Comparison of ENCODE assay signal across 8 cellular contexts in the genomic region with DNA sequence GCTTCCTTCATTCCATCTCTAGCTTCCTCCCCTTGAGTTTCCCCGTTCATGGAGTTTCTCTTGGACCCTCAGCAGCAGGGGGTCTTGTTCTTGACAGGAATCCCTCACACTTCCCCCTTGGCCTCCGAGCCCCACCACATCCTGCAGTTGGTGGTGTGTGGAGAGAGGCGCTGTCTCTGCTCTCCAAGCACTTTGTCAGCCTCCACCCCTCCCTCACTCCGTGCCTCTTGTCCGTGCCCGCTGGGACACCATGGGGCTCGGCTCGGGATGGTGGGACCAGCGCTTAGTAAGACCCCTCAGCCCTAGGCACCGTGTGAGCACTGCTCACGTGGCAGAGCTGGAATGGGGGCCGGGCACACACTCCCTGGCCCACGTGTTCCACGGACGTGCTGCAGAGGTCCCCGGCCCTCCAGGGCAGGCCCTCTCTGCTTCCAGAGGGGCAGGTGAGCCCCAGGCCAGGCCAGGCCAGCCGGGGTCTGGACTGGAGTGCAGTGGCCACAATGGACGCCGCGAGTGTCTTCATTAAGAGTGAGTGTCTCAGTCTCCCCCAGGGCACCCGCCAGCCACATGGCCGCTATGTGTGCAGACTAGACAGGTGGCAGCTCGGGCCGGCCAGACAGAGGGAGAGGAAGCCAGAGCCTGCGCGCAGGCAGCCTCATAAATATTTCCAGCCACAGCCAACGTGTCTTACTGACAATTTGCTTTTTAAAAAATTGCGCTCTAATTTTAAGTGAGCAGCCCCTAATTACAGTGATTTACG.
DNase-seq lines count a peak whose midpoint lies in the region; ATAC-seq and TF ChIP-seq lines count a peak whose summit lies in the region.
"Not testable (repeated sequence)": the region's sequence is repeated elsewhere in the genome, so short reads cannot be mapped to it uniquely, and the experiment has no call there.

No MANE protein-coding gene starts in this region.

- intact Hi-C loops in activated CD8-positive, alpha-beta T cell treated with anti-CD3 and anti-CD28 coated beads for 36 hours (cut with micrococcal nuclease); aorta (cut with DNase I): not testable (repeated sequence)

- not testable (repeated sequence) for H2BK120ac ChIP-seq in mesendoderm (ENCODE audit: low read depth, low read length); trophoblast cell (ENCODE audit: insufficient read depth, low read length, poor library complexity)

- not testable (repeated sequence) for H3K4me3 Mint-ChIP-seq in activated CD8-positive, alpha-beta T cell treated with anti-CD3 and anti-CD28 coated beads for 36 hours

- peak; percentile 80 for DNase-seq in Jurkat, Clone E6-1 (ENCODE audit: low read depth, low spot score)
- peak; percentile 85 to 93 for DNase-seq in NCI-H2081 (lab: John Stamatoyannopoulos, UW)
- DNase-seq in NOMO-1 treated with DMSO at 0.1 percent for 48 hours (lab: John Stamatoyannopoulos, UW; ENCODE audit: unreplicated experiment): peak; percentile 12
- DNase-seq in activated CD8-positive, alpha-beta T cell treated with anti-CD3 and anti-CD28 coated beads for 36 hours: peak; percentile 36
- peak; percentile 48 for DNase-seq in cerebellum (ENCODE audit: low spot score)
- DNase-seq in mesendoderm: peak; percentile 10
- DNase-seq in trophoblast cell: peak; percentile 54 to 61
- DNase-seq in aorta: not testable (repeated sequence)

- not testable (repeated sequence) for H3K27ac Mint-ChIP-seq in activated CD8-positive, alpha-beta T cell treated with anti-CD3 and anti-CD28 coated beads for 36 hours

- H2BK5ac ChIP-seq in mesendoderm (ENCODE audit: low read length); trophoblast cell (ENCODE audit: low read depth, low read length, poor library complexity): not testable (repeated sequence)

- H2AK5ac ChIP-seq in mesendoderm (ENCODE audit: low read length); trophoblast cell (ENCODE audit: low read length): not testable (repeated sequence)

- H3K4ac ChIP-seq in mesendoderm (ENCODE audit: low read depth, low read length); trophoblast cell (ENCODE audit: low read depth, low read length): not testable (repeated sequence)

- not testable (repeated sequence) for H3K79me2 ChIP-seq in mesendoderm (ENCODE audit: control insufficient read depth, insufficient read depth, low read length); trophoblast cell (ENCODE audit: control insufficient read depth, insufficient read depth, low read length, poor library complexity)

- not testable (repeated sequence) for H4K12ac ChIP-seq in trophoblast cell (ENCODE audit: low read depth, low read length)

- H4K5ac ChIP-seq in mesendoderm (ENCODE audit: low read length): not testable (repeated sequence)

- H3K18ac ChIP-seq in mesendoderm (ENCODE audit: low read length); trophoblast cell (ENCODE audit: low read length): not testable (repeated sequence)

- not testable (repeated sequence) for H3K9me3 Mint-ChIP-seq in activated CD8-positive, alpha-beta T cell treated with anti-CD3 and anti-CD28 coated beads for 36 hours

- TF ChIP-seq CTCF in activated CD8-positive, alpha-beta T cell treated with anti-CD3 and anti-CD28 coated beads for 36 hours (IDR thresholded peaks at IDR 0.05): not testable (repeated sequence)

- H3K4me2 ChIP-seq in mesendoderm (ENCODE audit: low read length); trophoblast cell (ENCODE audit: low read length): not testable (repeated sequence)

- POLR2A ChIA-PET in activated CD8-positive, alpha-beta T cell treated with anti-CD3 and anti-CD28 coated beads for 36 hours (lab: Charles Lee): not testable (repeated sequence)

- not testable (repeated sequence) for H3K9me3 ChIP-seq in trophoblast cell (ENCODE audit: insufficient read depth, low read depth, low read length); aorta (ENCODE audit: control insufficient read depth, low read length)

- H3K4me1 Mint-ChIP-seq in activated CD8-positive, alpha-beta T cell treated with anti-CD3 and anti-CD28 coated beads for 36 hours (ENCODE audit: low read depth): peaks cover 12% of the 10 kb centered on the region

- not testable (repeated sequence) for H4K91ac ChIP-seq in trophoblast cell (ENCODE audit: low read depth, low read length)

- not testable (repeated sequence) for H3K14ac ChIP-seq in trophoblast cell (ENCODE audit: low read length)

- peak overlapping the region; percentile 80 for H3K23ac ChIP-seq in mesendoderm (ENCODE audit: low read length)
- not testable (repeated sequence) for H3K23ac ChIP-seq in trophoblast cell (ENCODE audit: low read length)

- not testable (repeated sequence) for H2AFZ ChIP-seq in trophoblast cell (ENCODE audit: insufficient read depth, low read length, poor library complexity)

- H2BK12ac ChIP-seq in trophoblast cell (ENCODE audit: low read length): not testable (repeated sequence)

- H3K79me1 ChIP-seq in mesendoderm (ENCODE audit: low read length); trophoblast cell (ENCODE audit: low read length): not testable (repeated sequence)

- H3K9ac ChIP-seq in mesendoderm (ENCODE audit: low read length); trophoblast cell (ENCODE audit: low read length): not testable (repeated sequence)

- not testable (repeated sequence) for H4K8ac ChIP-seq in mesendoderm (ENCODE audit: low read depth, low read length); trophoblast cell (ENCODE audit: low read depth, low read length)

- peaks cover 30% of the 10 kb centered on the region for H3K27me3 Mint-ChIP-seq in activated CD8-positive, alpha-beta T cell treated with anti-CD3 and anti-CD28 coated beads for 36 hours

- H3K27me3 ChIP-seq in mesendoderm (ENCODE audit: insufficient read depth, low read length, poor library complexity); trophoblast cell (ENCODE audit: insufficient read depth, low read length); aorta (ENCODE audit: control insufficient read depth in 1 of 2, insufficient read depth in 2 of 2, low read length in 1 of 2): not testable (repeated sequence)

- H3K27ac ChIP-seq in mesendoderm (ENCODE audit: low read depth, low read length); trophoblast cell (ENCODE audit: low read depth, low read length); aorta (ENCODE audit: low read depth in 1 of 2, low read length in 2 of 2): not testable (repeated sequence)

- CTCF ChIA-PET in activated CD8-positive, alpha-beta T cell treated with anti-CD3 and anti-CD28 coated beads for 36 hours (lab: Charles Lee): not testable (repeated sequence)

- not testable (repeated sequence) for H3K36me3 ChIP-seq in mesendoderm (ENCODE audit: control insufficient read depth, insufficient read depth, low read length); trophoblast cell (ENCODE audit: control insufficient read depth in 1 of 2, insufficient read depth in 2 of 2, low read length in 2 of 2); aorta (ENCODE audit: control insufficient read depth in 1 of 2, insufficient read depth in 2 of 2, low read length in 1 of 2)

- not testable (repeated sequence) for H3K36me3 Mint-ChIP-seq in activated CD8-positive, alpha-beta T cell treated with anti-CD3 and anti-CD28 coated beads for 36 hours (ENCODE audit: low read depth)

- not testable (repeated sequence) for H3K4me1 ChIP-seq in mesendoderm (ENCODE audit: control insufficient read depth, low read depth, low read length); aorta (ENCODE audit: control insufficient read depth in 1 of 2, insufficient read depth in 2 of 2, low read length in 2 of 2)
- H3K4me1 ChIP-seq in trophoblast cell (ENCODE audit: control insufficient read depth in 1 of 2, insufficient read depth in 2 of 2, low read length in 2 of 2): peaks cover 5 to 16% of the 10 kb centered on the region in 2 experiments

- WGBS in mesendoderm (ENCODE audit: extremely low coverage, insufficient coverage, low lambda C conversion rate): no CpG with 5 or more reads among the region's 29 CpGs
- WGBS in trophoblast cell (ENCODE audit: extremely low coverage, insufficient coverage, insufficient read length): no CpG with 5 or more reads among the region's 29 CpGs
- WGBS in aorta, 2 donors: 44 to 58% methylated on average over 29 of the region's 29 CpGs

- peak; percentile 38 for ATAC-seq in activated CD8-positive, alpha-beta T cell treated with anti-CD3 and anti-CD28 coated beads for 36 hours
- ATAC-seq in aorta (ENCODE audit: low FRiP score): peak; percentile 27

- H3K56ac ChIP-seq in mesendoderm (ENCODE audit: low read length): peak overlapping the region; percentile 46

- peak overlapping the region; percentile 47 for H3K4me3 ChIP-seq in Jurkat, Clone E6-1 (ENCODE audit: low read length)
- not testable (repeated sequence) for H3K4me3 ChIP-seq in mesendoderm (ENCODE audit: low read length); trophoblast cell (ENCODE audit: low read depth, low read length); aorta (ENCODE audit: low read length in 2 of 2)

- not testable (repeated sequence) for H2BK15ac ChIP-seq in mesendoderm (replicated peaks; ENCODE audit: low read depth)
